Comparison of ENCODE assay signal across 1 cellular context in the genomic region with DNA sequence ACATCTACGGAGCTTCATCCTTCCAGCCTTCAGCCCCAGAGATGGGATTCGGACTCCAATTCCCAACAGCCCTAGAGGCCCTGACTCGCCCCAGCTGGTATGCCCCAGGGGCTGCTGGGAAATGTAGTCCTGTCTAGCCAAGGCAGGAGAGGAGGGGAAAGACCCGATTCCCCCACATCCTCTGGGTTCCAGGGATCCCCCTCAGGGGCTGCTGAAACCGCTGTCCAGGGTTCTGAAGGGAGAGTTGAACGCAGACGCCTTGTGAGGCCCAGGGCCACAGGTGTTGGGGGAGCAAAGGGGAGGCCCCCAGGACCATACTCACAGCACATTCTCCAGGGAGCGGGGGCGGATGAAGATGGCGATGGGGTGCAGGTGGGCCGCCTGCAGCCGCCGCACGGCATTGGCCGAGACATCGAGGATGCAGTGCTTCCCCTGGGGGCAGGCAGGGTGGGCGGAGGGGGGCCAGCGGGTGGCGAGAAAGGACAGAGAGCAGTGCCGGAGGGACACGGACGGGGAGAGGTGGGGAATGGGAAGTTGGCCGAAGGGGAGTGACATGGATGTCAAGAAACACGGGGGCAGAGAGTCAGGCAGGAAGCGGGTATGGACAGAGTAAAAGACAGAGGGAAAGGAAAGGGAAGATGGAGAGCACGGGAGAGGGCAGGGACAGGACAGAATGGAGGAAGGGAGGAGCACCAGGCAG.
TF ChIP-seq lines count a peak whose summit lies in the region.

No MANE protein-coding gene starts in this region.

TF ChIP-seq in H1, 55 proteins besides CTCF, POLR2A, EP300 and RAD21:
- TF ChIP-seq PHF8 (conservative IDR thresholded peaks at IDR 0.05; ENCODE audit: low read depth, low read length) (no peak), E2F6 (IDR thresholded peaks at IDR 0.05) (no peak), FOSL1 (IDR thresholded peaks at IDR 0.05; ENCODE audit: insufficient read depth, low read depth, low read length) (no peak), JUND (IDR thresholded peaks at IDR 0.05; ENCODE audit: low read length) (0 out of 2 replicates have a peak, but pooled peaks have one; percentile 63), CHD2 (IDR thresholded peaks at IDR 0.05; ENCODE audit: low read length) (no peak), YY1 (IDR thresholded peaks at IDR 0.05; ENCODE audit: low read depth, low read length) (peak; percentile 37; the same call in 1 of the 2 replicates), POLR2AphosphoS5 (IDR thresholded peaks at IDR 0.05; ENCODE audit: low read depth, low read length) (no peak), SIX5 (IDR thresholded peaks at IDR 0.05; ENCODE audit: low read depth, low read length) (peak; percentile 99), USF2 (IDR thresholded peaks at IDR 0.05; ENCODE audit: low read length) (peak; percentile 51; the same call in 1 of the 2 replicates), CREB1 (IDR thresholded peaks at IDR 0.05) (peak; percentile 72), SIN3A (conservative IDR thresholded peaks at IDR 0.05 in 1 of 2, IDR thresholded peaks at IDR 0.05 in 1 of 2; ENCODE audit: low read depth in 1 of 2, low read length in 2 of 2) (peak; percentile 90 to 98; a peak in 3 of 4 replicates), TEAD4 (IDR thresholded peaks at IDR 0.05; ENCODE audit: low read depth, low read length) (peak; percentile 78), HDAC2 (IDR thresholded peaks at IDR 0.05; ENCODE audit: borderline replicate concordance in 1 of 2, low read depth in 2 of 2, low read length in 2 of 2) (no peak)
- TF ChIP-seq, protein P1, sequence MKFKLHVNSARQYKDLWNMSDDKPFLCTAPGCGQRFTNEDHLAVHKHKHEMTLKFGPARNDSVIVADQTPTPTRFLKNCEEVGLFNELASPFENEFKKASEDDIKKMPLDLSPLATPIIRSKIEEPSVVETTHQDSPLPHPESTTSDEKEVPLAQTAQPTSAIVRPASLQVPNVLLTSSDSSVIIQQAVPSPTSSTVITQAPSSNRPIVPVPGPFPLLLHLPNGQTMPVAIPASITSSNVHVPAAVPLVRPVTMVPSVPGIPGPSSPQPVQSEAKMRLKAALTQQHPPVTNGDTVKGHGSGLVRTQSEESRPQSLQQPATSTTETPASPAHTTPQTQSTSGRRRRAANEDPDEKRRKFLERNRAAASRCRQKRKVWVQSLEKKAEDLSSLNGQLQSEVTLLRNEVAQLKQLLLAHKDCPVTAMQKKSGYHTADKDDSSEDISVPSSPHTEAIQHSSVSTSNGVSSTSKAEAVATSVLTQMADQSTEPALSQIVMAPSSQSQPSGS (IDR thresholded peaks at IDR 0.05; ENCODE audit: low read length): 0 out of 2 replicates have a peak, but pooled peaks have one; percentile 39
- TF ChIP-seq, protein P2, sequence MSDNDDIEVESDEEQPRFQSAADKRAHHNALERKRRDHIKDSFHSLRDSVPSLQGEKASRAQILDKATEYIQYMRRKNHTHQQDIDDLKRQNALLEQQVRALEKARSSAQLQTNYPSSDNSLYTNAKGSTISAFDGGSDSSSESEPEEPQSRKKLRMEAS (IDR thresholded peaks at IDR 0.05): no peak
